28 cellular contexts compared by ENCODE assay signal in genomic region chr1:40535732-40536131, GRCh38.
"Had no signal": no experiment of that assay in that cellular context is flagged by ENCODE, and none has a peak within 500 bp of the region (broad histone marks: within the 10 kb centered on the region; RNA-seq: fewer than 3 reads in every experiment).

No MANE protein-coding gene starts in this region.

- H3K27me3 Mint-ChIP-seq: stimulated activated naive CD8-positive, alpha-beta T cell treated with anti-CD3 and anti-CD28 coated beads, Interleukin-15, Interleukin-2, amounts not matched to agents 100 ng/mL and 50 ng/mL, for 24 hours had no signal

- ATAC-seq: left ventricle myocardium superior; lower lobe of right lung; naive thymus-derived CD8-positive, alpha-beta T cell; pancreas; right cardiac atrium; stimulated activated effector memory CD8-positive, alpha-beta T cell treated with anti-CD3 and anti-CD28 coated beads, Interleukin-12 subunit alpha, Interleukin-12 subunit beta, amount 100 ng/mL, for 72 hours; upper lobe of right lung had no signal

- H3K27ac Mint-ChIP-seq: immature natural killer cell; naive thymus-derived CD8-positive, alpha-beta T cell; nephron; stimulated activated effector memory CD8-positive, alpha-beta T cell treated with anti-CD3 and anti-CD28 coated beads, Interleukin-12 subunit alpha, Interleukin-12 subunit beta, amount 100 ng/mL, for 72 hours; stimulated activated naive CD8-positive, alpha-beta T cell treated with anti-CD3 and anti-CD28 coated beads, Interleukin-15, Interleukin-2, amounts not matched to agents 100 ng/mL and 50 ng/mL, for 24 hours had no signal

- H3K4me3 Mint-ChIP-seq: immature natural killer cell; naive thymus-derived CD8-positive, alpha-beta T cell; nephron; stimulated activated effector memory CD8-positive, alpha-beta T cell treated with anti-CD3 and anti-CD28 coated beads, Interleukin-12 subunit alpha, Interleukin-12 subunit beta, amount 100 ng/mL, for 72 hours; stimulated activated naive CD8-positive, alpha-beta T cell treated with anti-CD3 and anti-CD28 coated beads, Interleukin-15, Interleukin-2, amounts not matched to agents 100 ng/mL and 50 ng/mL, for 24 hours had no signal

- FAIRE-seq: pancreas, small intestine, urothelium cell line had no signal

- H3K27me3 ChIP-seq: pancreas, sigmoid colon, spleen, suprapubic skin, tibial artery, upper lobe of right lung had no signal

- H3K4me3 ChIP-seq: lower lobe of right lung, pancreas, prostate gland, sigmoid colon, spleen, suprapubic skin, thoracic aorta, tibial artery, upper lobe of right lung had no signal

- DNase-seq: hypothalamus; immature natural killer cell; islet precursor cell; left ventricle myocardium superior; lower lobe of right lung; mammary epithelial cell; mesenchymal stem cell; naive thymus-derived CD8-positive, alpha-beta T cell; nucleus accumbens; pancreas; posterior cingulate gyrus; retina; right cardiac atrium; sigmoid colon; small intestine; spleen; stimulated activated CD4-positive, alpha-beta T cell treated with anti-CD3 and anti-CD28 coated beads, Interleukin-4, amount 100 ng/mL, for 24 hours; stimulated activated naive CD4-positive, alpha-beta T cell; tibial artery; trophoblast cell; upper lobe of right lung had no signal

- H3K9me3 ChIP-seq: lower lobe of right lung, pancreas, prostate gland, sigmoid colon, spleen, suprapubic skin, thoracic aorta, tibial artery, upper lobe of right lung had no signal

- H3K36me3 ChIP-seq: lower lobe of right lung, pancreas, prostate gland, thoracic aorta, upper lobe of right lung had no signal

- H3K27ac ChIP-seq: lower lobe of right lung, pancreas, prostate gland, sigmoid colon, spleen, suprapubic skin, thoracic aorta, tibial artery, upper lobe of right lung had no signal

- H3K4me1 ChIP-seq: prostate gland had no signal
